In the genomic region with DNA sequence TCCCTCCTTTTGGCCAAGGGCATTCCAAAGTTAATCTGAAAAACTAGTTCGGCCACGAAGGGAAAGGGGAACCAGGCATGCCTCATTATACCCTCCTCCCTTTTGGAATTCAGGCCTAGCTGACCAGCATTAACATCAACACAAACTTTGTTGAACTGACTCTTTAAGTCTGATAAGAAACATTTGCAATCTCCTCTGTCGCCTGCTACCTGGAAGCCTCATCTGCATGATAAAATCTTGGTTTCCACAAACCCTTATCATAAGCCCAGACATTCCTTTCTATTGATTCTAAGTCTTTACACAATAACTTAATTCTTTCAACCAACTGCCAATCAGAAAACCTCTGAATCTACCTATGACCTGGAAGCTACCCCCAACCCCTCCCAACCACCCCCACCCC, we compare ENCODE assay signal across 24 cellular contexts. TPM values are rescaled to one million over a fixed set of nuclear protein-coding genes. Genes with fewer than 3 reads are reported as not detected.
"Had no signal": no experiment of that assay in that cellular context is flagged by ENCODE, and none has a peak within 500 bp of the region (broad histone marks: within the 10 kb centered on the region; RNA-seq: fewer than 3 reads in every experiment).

No MANE protein-coding gene starts in this region.

- H3K4me1 ChIP-seq: gastrocnemius medialis, lower lobe of right lung, neural progenitor cell, prostate gland, right atrium auricular region, stomach, thyroid gland, upper lobe of left lung had no signal

- H3K9me3 ChIP-seq: gastrocnemius medialis, lower lobe of right lung, mucosa of descending colon, prostate gland, right atrium auricular region, stomach, thyroid gland, upper lobe of left lung had no signal

- H3K4me2 ChIP-seq: neural progenitor cell, smooth muscle cell had no signal

- H3K27me3 ChIP-seq: gastrocnemius medialis, neural progenitor cell, right atrium auricular region, stomach, thyroid gland, upper lobe of left lung had no signal

- H3K27me3 Mint-ChIP-seq: dendritic cell treated with granulocyte-macrophage colony-stimulating factor and Interleukin-4, amounts not matched to agents 40 ng/mL and 50 ng/mL, for 4 days; naive B cell; natural killer cell treated with Interleukin-12 subunit alpha and Interleukin-12 subunit beta and Interleukin-15 and Interleukin-18, amount 100 ng/mL, for 72 hours had no signal

- H3K36me3 ChIP-seq: neural progenitor cell, prostate gland had no signal

- H3K4me3 ChIP-seq: gastrocnemius medialis, lower lobe of right lung, mucosa of descending colon, neural progenitor cell, prostate gland, right atrium auricular region, smooth muscle cell, stomach, thyroid gland, upper lobe of left lung had no signal

- H3K27ac Mint-ChIP-seq: dendritic cell treated with granulocyte-macrophage colony-stimulating factor and Interleukin-4, amounts not matched to agents 40 ng/mL and 50 ng/mL, for 4 days; naive B cell; neural progenitor cell had no signal

- H3K4me1 Mint-ChIP-seq: naive B cell, neural progenitor cell had no signal

- ATAC-seq: gastrocnemius medialis; left ventricle myocardium superior; lower lobe of right lung; mucosa of descending colon; natural killer cell treated with Interleukin-12 subunit alpha and Interleukin-12 subunit beta and Interleukin-15 and Interleukin-18, amount 100 ng/mL, for 72 hours; sciatic nerve had no signal

- H3K27ac ChIP-seq: gastrocnemius medialis, lower lobe of right lung, neural progenitor cell, prostate gland, right atrium auricular region, stomach, thyroid gland, upper lobe of left lung had no signal

- H3K9me3 Mint-ChIP-seq: dendritic cell treated with granulocyte-macrophage colony-stimulating factor and Interleukin-4, amounts not matched to agents 40 ng/mL and 50 ng/mL, for 4 days; natural killer cell treated with Interleukin-12 subunit alpha and Interleukin-12 subunit beta and Interleukin-15 and Interleukin-18, amount 100 ng/mL, for 72 hours; neural progenitor cell had no signal

- H3K9ac ChIP-seq: neural progenitor cell had no signal

- H3K4me3 Mint-ChIP-seq: dendritic cell treated with granulocyte-macrophage colony-stimulating factor and Interleukin-4, amounts not matched to agents 40 ng/mL and 50 ng/mL, for 4 days; naive B cell; natural killer cell treated with Interleukin-12 subunit alpha and Interleukin-12 subunit beta and Interleukin-15 and Interleukin-18, amount 100 ng/mL, for 72 hours; neural progenitor cell had no signal

- H2AFZ ChIP-seq: neural progenitor cell had no signal

- DNase-seq: effector CD8-positive, alpha-beta T cell; foreskin fibroblast; gastrocnemius medialis; head of caudate nucleus; left ventricle myocardium superior; lower lobe of right lung; mucosa of descending colon; naive B cell; stimulated activated CD4-positive, alpha-beta T cell treated with anti-CD3 and anti-CD28 coated beads, Interleukin-12 subunit alpha, Interleukin-12 subunit beta, amount 100 ng/mL, for 4 hours; stimulated activated CD4-positive, alpha-beta T cell treated with anti-CD3 and anti-CD28 coated beads, Interleukin-1b, Interleukin-23, amount 100 ng/mL, for 48 hours; stimulated activated CD4-positive, alpha-beta T cell treated with anti-CD3 and anti-CD28 coated beads, Interleukin-4, amount 100 ng/mL, for 1 hour; stimulated activated CD8-positive, alpha-beta memory T cell treated with anti-CD3 and anti-CD28 coated beads, Interleukin-4, amount 100 ng/mL, for 48 hours; stimulated activated naive CD4-positive, alpha-beta T cell treated with Interleukin-2 at 50 U/mL for 16 hours; stomach; thyroid gland; upper lobe of left lung had no signal

RNA-seq across cellular contexts. Expression of gene C11orf65, which starts 19.5 kb away (rescaled TPM):
- total RNA-seq: glomerular endothelial cell had no signal
